ENCODE assay signal across 2 cellular contexts in genomic region chr19:17113127-17113785, GRCh38.
A peak's percentile ranks its signal among the peaks of the same experiment; 100 is the strongest.
TF ChIP-seq lines count a peak whose summit lies in the region.

No MANE protein-coding gene starts in this region.

TF ChIP-seq in liver, 16 proteins besides CTCF, POLR2A, EP300 and RAD21:
- TF ChIP-seq, protein P1, sequence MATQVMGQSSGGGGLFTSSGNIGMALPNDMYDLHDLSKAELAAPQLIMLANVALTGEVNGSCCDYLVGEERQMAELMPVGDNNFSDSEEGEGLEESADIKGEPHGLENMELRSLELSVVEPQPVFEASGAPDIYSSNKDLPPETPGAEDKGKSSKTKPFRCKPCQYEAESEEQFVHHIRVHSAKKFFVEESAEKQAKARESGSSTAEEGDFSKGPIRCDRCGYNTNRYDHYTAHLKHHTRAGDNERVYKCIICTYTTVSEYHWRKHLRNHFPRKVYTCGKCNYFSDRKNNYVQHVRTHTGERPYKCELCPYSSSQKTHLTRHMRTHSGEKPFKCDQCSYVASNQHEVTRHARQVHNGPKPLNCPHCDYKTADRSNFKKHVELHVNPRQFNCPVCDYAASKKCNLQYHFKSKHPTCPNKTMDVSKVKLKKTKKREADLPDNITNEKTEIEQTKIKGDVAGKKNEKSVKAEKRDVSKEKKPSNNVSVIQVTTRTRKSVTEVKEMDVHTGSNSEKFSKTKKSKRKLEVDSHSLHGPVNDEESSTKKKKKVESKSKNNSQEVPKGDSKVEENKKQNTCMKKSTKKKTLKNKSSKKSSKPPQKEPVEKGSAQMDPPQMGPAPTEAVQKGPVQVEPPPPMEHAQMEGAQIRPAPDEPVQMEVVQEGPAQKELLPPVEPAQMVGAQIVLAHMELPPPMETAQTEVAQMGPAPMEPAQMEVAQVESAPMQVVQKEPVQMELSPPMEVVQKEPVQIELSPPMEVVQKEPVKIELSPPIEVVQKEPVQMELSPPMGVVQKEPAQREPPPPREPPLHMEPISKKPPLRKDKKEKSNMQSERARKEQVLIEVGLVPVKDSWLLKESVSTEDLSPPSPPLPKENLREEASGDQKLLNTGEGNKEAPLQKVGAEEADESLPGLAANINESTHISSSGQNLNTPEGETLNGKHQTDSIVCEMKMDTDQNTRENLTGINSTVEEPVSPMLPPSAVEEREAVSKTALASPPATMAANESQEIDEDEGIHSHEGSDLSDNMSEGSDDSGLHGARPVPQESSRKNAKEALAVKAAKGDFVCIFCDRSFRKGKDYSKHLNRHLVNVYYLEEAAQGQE (IDR thresholded peaks at IDR 0.05): no peak
- TF ChIP-seq YY1 (IDR thresholded peaks at IDR 0.05) (no peak), RXRA (IDR thresholded peaks at IDR 0.05) (peak in 1 of 2 donors; percentile 30), FOXA2 (IDR thresholded peaks at IDR 0.05) (no peak)

TF ChIP-seq in HepG2, 621 proteins besides CTCF, POLR2A, EP300 and RAD21:
- TF ChIP-seq ZNF777 (CRISPR knock-in tag; IDR thresholded peaks at IDR 0.05) (no peak), HOXA7 (CRISPR knock-in tag; IDR thresholded peaks at IDR 0.05) (no peak), HOXA3 (CRISPR knock-in tag; IDR thresholded peaks at IDR 0.05) (no peak), ARID5B (CRISPR knock-in tag; IDR thresholded peaks at IDR 0.05) (no peak), SMAD1 (CRISPR knock-in tag; IDR thresholded peaks at IDR 0.05; ENCODE audit: borderline replicate concordance, low read depth) (no peak), ZNF354B (CRISPR knock-in tag; IDR thresholded peaks at IDR 0.05) (no peak)
